In the genomic region with DNA sequence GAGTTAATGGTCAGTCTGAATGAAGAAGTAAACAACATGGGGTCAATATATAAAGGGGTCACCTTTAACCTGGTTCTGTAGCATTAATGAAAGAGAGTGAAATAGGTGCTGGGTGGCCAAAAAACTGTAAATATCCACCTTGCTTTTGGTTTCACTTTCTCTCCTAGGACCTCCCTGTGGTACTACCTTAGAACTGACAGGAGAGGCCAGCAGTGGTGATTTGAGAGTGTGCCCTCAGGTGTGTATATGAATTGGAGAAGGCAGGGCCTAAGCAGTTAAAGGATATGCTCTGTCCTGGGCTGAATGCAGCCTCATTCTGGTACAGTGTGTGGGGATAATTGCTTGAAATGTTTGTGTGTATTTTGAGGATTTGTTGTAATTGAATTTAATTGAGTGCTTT, we compare ENCODE assay signal across 8 cellular contexts.
A peak's percentile ranks its signal among the peaks of the same experiment; 100 is the strongest.
DNase-seq lines count a peak whose midpoint lies in the region; ATAC-seq and TF ChIP-seq lines count a peak whose summit lies in the region.

No MANE protein-coding gene starts in this region.

- no peak overlapping the region for H3K4me3 ChIP-seq in left lung

- no peaks in the 10 kb centered on the region for H3K9me3 ChIP-seq in left lung

- in situ Hi-C loops in G401 (cut with HindIII; ENCODE audit: low sequenced_read_pairs) = no loop called here

- no peaks in the 10 kb centered on the region for H3K36me3 ChIP-seq in left lung

- peak; percentile 47 for DNase-seq in M059J (ENCODE audit: low read depth)
- DNase-seq in left lung = no peak
- no peak for DNase-seq in stimulated activated CD4-positive, alpha-beta T cell treated with anti-CD3 and anti-CD28 coated beads, Interleukin-2, amount 100 ng/mL, for 24 hours
- no peak for DNase-seq in G401 (ENCODE audit: low spot score)
- DNase-seq in HUDEP-2 (lab: John Stamatoyannopoulos, UW; ENCODE audit: unreplicated experiment in 76 of 76) = no peak
- no peak for DNase-seq in AG20443 (ENCODE audit: low spot score)

- intact Hi-C loops in left lung (cut with DNase I) = no loop called here

- TF ChIP-seq CTCF in left lung (IDR thresholded peaks at IDR 0.05) = no peak

- ATAC-seq in GM18858 (IDR thresholded peaks at IDR 0.05; ENCODE audit: unreplicated experiment) (peak; percentile 70), GM21786 (IDR thresholded peaks at IDR 0.05; ENCODE audit: unreplicated experiment) (peak; percentile 60), left lung (peak; percentile 84)

- no peaks in the 10 kb centered on the region for H3K27me3 ChIP-seq in left lung

- no peaks in the 10 kb centered on the region for H3K4me1 ChIP-seq in left lung

- H3K27ac ChIP-seq in left lung = no peak overlapping the region
